12 cellular contexts compared by ENCODE assay signal in genomic region chr7:27143950-27144798, GRCh38. TPM values are rescaled to one million over a fixed set of nuclear protein-coding genes. Genes with fewer than 3 reads are reported as not detected.
DNase-seq lines count a peak whose midpoint lies in the region; ATAC-seq and TF ChIP-seq lines count a peak whose summit lies in the region.
"Had no signal": no experiment of that assay in that cellular context is flagged by ENCODE, and none has a peak within 500 bp of the region (broad histone marks: within the 10 kb centered on the region; RNA-seq: fewer than 3 reads in every experiment).

No MANE protein-coding gene starts in this region.

- H3K79me2 ChIP-seq in H9 (ENCODE audit: insufficient read depth, low read length): no peaks in the 10 kb centered on the region

- no peak overlapping the region for H3K27ac ChIP-seq in H9 (ENCODE audit: insufficient read length, low read depth, low read length)
- peak overlapping the region in 4 of 5 donors; percentile 57 to 99 (median 78) for H3K27ac ChIP-seq in adrenal gland
- H3K27ac ChIP-seq in stomach: peak overlapping the region; percentile 24 to 99 (median 88)
- no peak overlapping the region for H3K27ac ChIP-seq in body of pancreas

- no peak overlapping the region for H4K91ac ChIP-seq in H9 (ENCODE audit: insufficient read length, low read depth, low read length)

- peaks cover 5 to 25% of the 10 kb centered on the region in 2 experiments for H3K4me1 Mint-ChIP-seq in H9

- ATAC-seq in left colon (peak; percentile 10), body of pancreas (no peak), HG02642 (IDR thresholded peaks at IDR 0.05; ENCODE audit: poor library complexity, unreplicated experiment) (no peak)

- no peaks in the 10 kb centered on the region for H4K20me1 ChIP-seq in H9 (ENCODE audit: control insufficient read depth, insufficient read depth, insufficient read length)

- no peak overlapping the region for H3K56ac ChIP-seq in H9 (ENCODE audit: insufficient read length, low read depth, low read length)

- no peak overlapping the region for H3K9ac ChIP-seq in H9 (ENCODE audit: extremely low read depth, insufficient read length, low read length)

- H3K36me3 Mint-ChIP-seq in H9 (ENCODE audit: insufficient read depth in 1 of 3, low read depth in 3 of 3): no peaks in the 10 kb centered on the region; a peak in 3 of 7 replicates

- no peak overlapping the region for H2BK5ac ChIP-seq in H9 (ENCODE audit: insufficient read length, low read length)

- H3K4me1 ChIP-seq in H9 (ENCODE audit: insufficient read depth, low read length) (no peaks in the 10 kb centered on the region), adrenal gland (replicated peaks in 1 of 2) (peaks cover 16 to 28% of the 10 kb centered on the region in 2 donors), stomach (peaks cover 7 to 35% (median 20%) of the 10 kb centered on the region in 4 donors), body of pancreas (peaks cover 41% of the 10 kb centered on the region)

- peaks cover 16 to 28% of the 10 kb centered on the region in 2 experiments for H3K9me3 Mint-ChIP-seq in H9
- H3K9me3 Mint-ChIP-seq: activated T-helper 1 cell treated with anti-CD3 and anti-CD28 coated beads, Interleukin-12 subunit alpha, Interleukin-12 subunit beta, Interleukin-2, Interleukin-4 antibody, amounts not matched to agents 30 ng/mL and 10 ng/mL and 1 ng/mL, durations not matched to agents 14 hours and 24 hours and 36 hours had no signal

- no peak overlapping the region for H3K27ac Mint-ChIP-seq in H9
- H3K27ac Mint-ChIP-seq: activated T-helper 1 cell treated with anti-CD3 and anti-CD28 coated beads, Interleukin-12 subunit alpha, Interleukin-12 subunit beta, Interleukin-2, Interleukin-4 antibody, amounts not matched to agents 30 ng/mL and 10 ng/mL and 1 ng/mL, durations not matched to agents 14 hours and 24 hours and 36 hours had no signal

- H2AK5ac ChIP-seq in H9 (ENCODE audit: insufficient read length, low read length): no peak overlapping the region

- peaks cover 100% of the 10 kb centered on the region for H3K27me3 Mint-ChIP-seq in H9 (ENCODE audit: low read depth)

- H2BK15ac ChIP-seq in H9 (ENCODE audit: low read depth, low read length): no peak overlapping the region

- no peak overlapping the region; a peak in 1 of 5 replicates for H3K4me3 Mint-ChIP-seq in H9
- H3K4me3 Mint-ChIP-seq: activated T-helper 1 cell treated with anti-CD3 and anti-CD28 coated beads, Interleukin-12 subunit alpha, Interleukin-12 subunit beta, Interleukin-2, Interleukin-4 antibody, amounts not matched to agents 30 ng/mL and 10 ng/mL and 1 ng/mL, durations not matched to agents 14 hours and 24 hours and 36 hours had no signal

- intact Hi-C loops in adrenal gland (cut with DNase I) (loop anchor here (5.0 kb wide), 1 partner anchor 287 kb away; no protein-coding TSS in a partner anchor), left colon (cut with DNase I, micrococcal nuclease) (loop anchor here in 1 of 2 donors (5.0 kb wide), 1 partner anchor 287 kb away; no protein-coding TSS in a partner anchor), stomach (cut with DNase I; ENCODE audit: low total_unique reads) (no loop called here), body of pancreas (cut with DNase I) (no loop called here)

- no peak overlapping the region for H3K14ac ChIP-seq in H9 (ENCODE audit: insufficient read depth, low read length)

- H3K9me3 ChIP-seq in H9 (ENCODE audit: control insufficient read depth, low read depth, low read length) (no peaks in the 10 kb centered on the region), adrenal gland (replicated peaks in 1 of 3) (no peaks in the 10 kb centered on the region), stomach (peaks cover 0 to 26% (median 0%) of the 10 kb centered on the region in 4 donors), body of pancreas (no peaks in the 10 kb centered on the region)

- no peak overlapping the region for H3T11ph ChIP-seq in H9 (ENCODE audit: low read length)

- H3K4me3 ChIP-seq in adrenal gland (no peak overlapping the region), stomach (peak overlapping the region; percentile 54 to 65 (median 60)), body of pancreas (no peak overlapping the region)

- no peak overlapping the region for H3K18ac ChIP-seq in H9 (ENCODE audit: insufficient read length, low read depth, low read length)

- no peak for TF ChIP-seq EP300 in stomach (IDR thresholded peaks at IDR 0.05)

- no peak overlapping the region for H3K4ac ChIP-seq in H9 (ENCODE audit: low read depth, low read length)

- H3K23me2 ChIP-seq in H9 (ENCODE audit: insufficient read length, low read depth, low read length, poor library complexity, severe bottlenecking): peaks cover 14% of the 10 kb centered on the region

- WGBS in H9 (ENCODE audit: extremely low coverage, insufficient read length, low lambda C conversion rate): no CpG with 5 or more reads among the region's 40 CpGs
- WGBS in adrenal gland, 4 donors: 47 to 55% (median 51%) methylated on average over 39 to 40 of the region's 40 CpGs
- WGBS in stomach, 5 donors: 25 to 33% (median 31%) methylated on average over 39 to 40 of the region's 40 CpGs
- WGBS in body of pancreas, 2 donors: 22 to 28% methylated on average over 34 to 40 of the region's 40 CpGs

- H2BK12ac ChIP-seq in H9 (ENCODE audit: insufficient read length, low read depth, low read length): no peak overlapping the region

- TF ChIP-seq POLR2A in adrenal gland (IDR thresholded peaks at IDR 0.05) (peak in 1 of 2 donors; percentile 2), stomach (IDR thresholded peaks at IDR 0.05) (no peak), body of pancreas (IDR thresholded peaks at IDR 0.05) (no peak)

- H2BK120ac ChIP-seq in H9 (ENCODE audit: low read depth, low read length, poor library complexity, severe bottlenecking): no peak overlapping the region

- no peak overlapping the region for H3K23ac ChIP-seq in H9 (ENCODE audit: insufficient read length, low read depth, low read length)

- H4K8ac ChIP-seq in H9 (replicated peaks; ENCODE audit: insufficient read length, low read depth, low read length): no peak overlapping the region

- H3K36me3 ChIP-seq in adrenal gland (replicated peaks in 1 of 2): peaks cover 0 to 12% of the 10 kb centered on the region in 2 donors
- H3K36me3 ChIP-seq in stomach: peaks cover 0 to 5% (median 0%) of the 10 kb centered on the region in 4 donors
- no peaks in the 10 kb centered on the region for H3K36me3 ChIP-seq in body of pancreas (replicated peaks in 1 of 2; ENCODE audit: insufficient read depth in 1 of 2, low read depth in 2 of 2)

- no peak overlapping the region for H4K5ac ChIP-seq in H9 (ENCODE audit: insufficient read length, low read depth, low read length)

- DNase-seq in H9 (no peak), adrenal gland (peak in 2 of 7 donors; percentile 19 to 56), left colon (no peak), stomach (no peak), body of pancreas (no peak), AG20443 (ENCODE audit: low spot score) (no peak), NCI-H2029 (lab: John Stamatoyannopoulos, UW) (no peak)
- DNase-seq: NCI-H187 had no signal

- H3K27me3 ChIP-seq in H9 (ENCODE audit: insufficient read depth, low read length) (peaks cover 97% of the 10 kb centered on the region), adrenal gland (no peaks in the 10 kb centered on the region), stomach (peaks cover 0 to 94% (median 79%) of the 10 kb centered on the region in 3 donors), body of pancreas (peaks cover 0 to 90% of the 10 kb centered on the region in 2 donors)

- no peak overlapping the region for H2BK20ac ChIP-seq in H9 (ENCODE audit: low read depth, low read length, poor library complexity, severe bottlenecking)

- no peak overlapping the region for H2AFZ ChIP-seq in H9 (ENCODE audit: low read length)

- H3K4me2 ChIP-seq in H9 (ENCODE audit: insufficient read depth, insufficient read length, low read length): peak overlapping the region; percentile 65

- no peaks in the 10 kb centered on the region for H3K79me1 ChIP-seq in H9 (ENCODE audit: insufficient read depth, low read depth, low read length, poor library complexity, severe bottlenecking)

- no peak for TF ChIP-seq CTCF in H9 (conservative IDR thresholded peaks at IDR 0.05)
- peak in 2 of 6 experiments; percentile 13 to 25 for TF ChIP-seq CTCF in adrenal gland (IDR thresholded peaks at IDR 0.05)
- TF ChIP-seq CTCF in stomach (IDR thresholded peaks at IDR 0.05): no peak
- TF ChIP-seq CTCF in body of pancreas (IDR thresholded peaks at IDR 0.05): no peak

RNA-seq across cellular contexts. Expression of gene HOXA5, which starts 0.7 kb away (rescaled TPM):
- not detected in 2 replicates for total RNA-seq in H9 (2021)
- 100 to 1,000 TPM in 1 of 8 donors, 10 to 100 TPM in 7; 39.2 to 132 (median 65.7) TPM for total RNA-seq in adrenal gland
- polyA plus RNA-seq in adrenal gland: 10 to 100 TPM; 21.8 to 42.0 (median 25.9) TPM
- 10 to 100 TPM; 13.0 to 16.2 TPM for total RNA-seq in left colon
- total RNA-seq in stomach: 10 to 100 TPM in 3 of 5 donors, 1 to 10 TPM in 2; 2.9 to 53.1 (median 18.2) TPM
- 10 to 100 TPM in 1 of 3 donors, 1 to 10 TPM in 2; 7.5 to 12.8 (median 7.8) TPM for polyA plus RNA-seq in stomach
- 1 to 10 TPM in 1 of 2 donors, under 1 TPM in 1; 0.99 to 2.6 TPM for total RNA-seq in body of pancreas
- total RNA-seq: activated T-helper 1 cell treated with anti-CD3 and anti-CD28 coated beads, Interleukin-12 subunit alpha, Interleukin-12 subunit beta, Interleukin-2, Interleukin-4 antibody, amounts not matched to agents 30 ng/mL and 10 ng/mL and 1 ng/mL, durations not matched to agents 14 hours and 24 hours and 36 hours; cerebellum had no signal

RNA-seq across cellular contexts. Expression of gene HOXA6, which starts 3.4 kb away (rescaled TPM):
- total RNA-seq in H9 (2021): not detected in 2 replicates
- total RNA-seq in adrenal gland: 10 to 100 TPM in 7 of 8 donors, 1 to 10 TPM in 1; 8.5 to 27.2 (median 16.8) TPM
- polyA plus RNA-seq in adrenal gland: 1 to 10 TPM; 1.3 to 5.6 (median 1.4) TPM
- total RNA-seq in left colon: 10 to 100 TPM; 20.0 to 21.2 TPM
- total RNA-seq in stomach: 10 to 100 TPM in 1 of 5 donors, 1 to 10 TPM in 1, not detected in 3; 3.7 to 12.7 TPM
- polyA plus RNA-seq in stomach: under 1 TPM in 1 of 3 donors, not detected in 2; 0.81 TPM
- total RNA-seq in body of pancreas: not detected
- total RNA-seq: activated T-helper 1 cell treated with anti-CD3 and anti-CD28 coated beads, Interleukin-12 subunit alpha, Interleukin-12 subunit beta, Interleukin-2, Interleukin-4 antibody, amounts not matched to agents 30 ng/mL and 10 ng/mL and 1 ng/mL, durations not matched to agents 14 hours and 24 hours and 36 hours; cerebellum; mononuclear cell had no signal

RNA-seq across cellular contexts. Expression of gene HOXA3, which starts 8.2 kb away (rescaled TPM):
- total RNA-seq in H9 (2021) (not detected in 2 replicates), adrenal gland (10 to 100 TPM in 2 of 8 donors, 1 to 10 TPM in 6; 2.3 to 32.7 (median 4.8) TPM), left colon (10 to 100 TPM; 16.4 to 23.2 TPM), stomach (10 to 100 TPM in 1 of 5 donors, 1 to 10 TPM in 2, under 1 TPM in 2; 0.87 to 42.6 (median 5.2) TPM), body of pancreas (1 to 10 TPM in 1 of 2 donors, not detected in 1; 1.6 TPM)
- polyA plus RNA-seq in adrenal gland (1 to 10 TPM; 1.0 to 3.7 (median 2.8) TPM), stomach (1 to 10 TPM; 2.8 to 5.2 (median 4.8) TPM)
- total RNA-seq: activated T-helper 1 cell treated with anti-CD3 and anti-CD28 coated beads, Interleukin-12 subunit alpha, Interleukin-12 subunit beta, Interleukin-2, Interleukin-4 antibody, amounts not matched to agents 30 ng/mL and 10 ng/mL and 1 ng/mL, durations not matched to agents 14 hours and 24 hours and 36 hours; cerebellum had no signal

RNA-seq across cellular contexts. Expression of gene HOXA7, which starts 12.3 kb away (rescaled TPM):
- not detected in 2 replicates for total RNA-seq in H9 (2021)
- 10 to 100 TPM; 21.3 to 39.1 (median 24.9) TPM for total RNA-seq in adrenal gland
- 10 to 100 TPM in 2 of 3 donors, 1 to 10 TPM in 1; 9.7 to 25.3 (median 12.4) TPM for polyA plus RNA-seq in adrenal gland
- total RNA-seq in left colon: 10 to 100 TPM; 30.2 to 38.9 TPM
- total RNA-seq in stomach: 10 to 100 TPM in 1 of 5 donors, 1 to 10 TPM in 3, not detected in 1; 1.1 to 34.8 (median 3.3) TPM
- 1 to 10 TPM in 1 of 3 donors, under 1 TPM in 2; 0.98 to 7.9 (median 1.00) TPM for polyA plus RNA-seq in stomach
- total RNA-seq in body of pancreas: under 1 TPM; 0.26 to 0.66 TPM
- total RNA-seq: activated T-helper 1 cell treated with anti-CD3 and anti-CD28 coated beads, Interleukin-12 subunit alpha, Interleukin-12 subunit beta, Interleukin-2, Interleukin-4 antibody, amounts not matched to agents 30 ng/mL and 10 ng/mL and 1 ng/mL, durations not matched to agents 14 hours and 24 hours and 36 hours; cerebellum had no signal

RNA-seq across cellular contexts. Expression of gene HOXA4, which starts 13.6 kb away (rescaled TPM):
- total RNA-seq in H9 (2021) (not detected in 2 replicates), adrenal gland (10 to 100 TPM in 1 of 8 donors, 1 to 10 TPM in 7; 3.5 to 10.9 (median 5.6) TPM), left colon (1 to 10 TPM; 4.5 to 5.1 TPM), stomach (1 to 10 TPM in 3 of 5 donors, under 1 TPM in 2; 0.55 to 5.8 (median 2.2) TPM), body of pancreas (1 to 10 TPM in 1 of 2 donors, under 1 TPM in 1; 0.78 to 1.6 TPM)
- polyA plus RNA-seq in adrenal gland (10 to 100 TPM in 2 of 3 donors, 1 to 10 TPM in 1; 9.3 to 12.6 (median 11.3) TPM), stomach (10 to 100 TPM in 1 of 3 donors, 1 to 10 TPM in 2; 4.4 to 17.0 (median 5.9) TPM)
- total RNA-seq: activated T-helper 1 cell treated with anti-CD3 and anti-CD28 coated beads, Interleukin-12 subunit alpha, Interleukin-12 subunit beta, Interleukin-2, Interleukin-4 antibody, amounts not matched to agents 30 ng/mL and 10 ng/mL and 1 ng/mL, durations not matched to agents 14 hours and 24 hours and 36 hours; cerebellum; mononuclear cell had no signal

Comparison
In these comparisons a context has a peak if more than half of its experiments do, and no peak if none do; other contexts are left out.
1. H3K27ac ChIP-seq: peak in adrenal gland (4 of 5) and stomach (5 of 5); none in H9 (single experiment) and body of pancreas (0 of 4).
2. H3K4me3 ChIP-seq: peak in stomach (4 of 4); none in adrenal gland (0 of 4) and body of pancreas (0 of 2).
3. intact Hi-C loops: an anchor here in adrenal gland (5.0 kb wide); none called in stomach and body of pancreas.